8 cellular contexts compared by ENCODE assay signal in the genomic region with DNA sequence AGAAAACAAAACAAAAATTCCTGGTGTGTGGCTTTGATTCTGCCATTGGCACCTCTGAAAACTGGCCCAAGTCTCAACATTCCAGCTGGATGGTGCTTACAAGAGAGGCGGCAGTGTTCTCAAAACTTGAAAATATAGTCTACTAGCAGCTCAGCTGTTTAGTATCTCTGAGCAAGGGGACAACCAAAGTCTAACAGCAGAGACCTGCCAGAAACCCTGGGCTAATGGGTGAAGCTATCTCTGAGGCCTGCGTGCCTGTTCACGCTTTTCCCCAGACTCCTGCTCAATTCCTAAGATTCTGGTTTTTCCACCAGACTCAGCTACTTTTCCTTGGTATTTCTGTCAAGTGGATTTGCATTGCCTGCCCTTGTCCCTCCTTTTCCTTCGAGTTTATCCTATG.
"Had no signal": no experiment of that assay in that cellular context is flagged by ENCODE, and none has a peak within 500 bp of the region (broad histone marks: within the 10 kb centered on the region; RNA-seq: fewer than 3 reads in every experiment).

No MANE protein-coding gene starts in this region.

- FAIRE-seq: H1, H54, HTR-8/SVneo, K562 had no signal

- DNase-seq: H9, HCEC 1CT, IMR-90 had no signal

- H3K4me3 ChIP-seq: GM23338, K562 had no signal

- H3K4me3 Mint-ChIP-seq: GM23338, H9 had no signal

- ATAC-seq: GM23338, K562 had no signal

- H3K27ac Mint-ChIP-seq: GM23338, H9 had no signal

- H3K9me3 Mint-ChIP-seq: GM23338, H9 had no signal
